In genomic region chr12:105368047-105368646, GRCh38 we compare ENCODE assay signal across 1 cellular context.
TF ChIP-seq lines count a peak whose summit lies in the region.

No MANE protein-coding gene starts in this region.

TF ChIP-seq in H1, 55 proteins besides CTCF, POLR2A, EP300 and RAD21:
- TF ChIP-seq TEAD4 (IDR thresholded peaks at IDR 0.05; ENCODE audit: low read depth, low read length): peak; percentile 67
- no peak for TF ChIP-seq JUN (IDR thresholded peaks at IDR 0.05; ENCODE audit: low read depth, low read length)
- peak; percentile 11 for TF ChIP-seq NANOG (IDR thresholded peaks at IDR 0.05; ENCODE audit: insufficient read depth, low read depth, low read length, poor library complexity, severe bottlenecking)
- TF ChIP-seq KDM1A (IDR thresholded peaks at IDR 0.05; ENCODE audit: borderline replicate concordance, low read length): peak; percentile 84; the same call in 1 of the 2 replicates
- TF ChIP-seq HDAC2 (IDR thresholded peaks at IDR 0.05; ENCODE audit: borderline replicate concordance in 1 of 2, low read depth in 2 of 2, low read length in 2 of 2): peak in 1 of 2 experiments; percentile 66; a peak in 1 of 4 replicates
- no peak for TF ChIP-seq MAFK (IDR thresholded peaks at IDR 0.05; ENCODE audit: low read depth, low read length)
TF ChIP-seq in H1: peak in this region for 4.
